ENCODE assay signal across 5 cellular contexts in the genomic region with DNA sequence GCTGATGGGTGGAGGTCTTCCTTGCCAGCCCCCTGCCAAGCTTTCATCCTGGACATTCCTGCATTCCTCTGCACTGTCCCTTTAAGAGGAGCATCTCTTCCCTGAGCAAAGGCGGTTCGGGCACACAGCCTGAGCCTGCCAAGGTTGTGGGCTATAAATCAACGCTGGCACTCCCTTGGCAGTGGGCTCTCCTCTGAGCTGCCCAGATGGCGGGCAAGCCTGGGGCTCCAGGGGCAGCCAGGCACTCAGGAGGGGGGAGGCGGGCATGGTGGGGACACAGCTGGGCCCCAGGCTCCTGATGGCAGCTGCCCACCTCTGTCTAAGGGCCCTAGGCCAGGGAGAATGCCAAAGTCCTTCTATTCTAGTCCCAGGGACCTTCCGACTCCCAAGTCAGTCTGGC. TPM values are rescaled to one million over a fixed set of nuclear protein-coding genes. Genes with fewer than 3 reads are reported as not detected.
"Had no signal": no experiment of that assay in that cellular context is flagged by ENCODE, and none has a peak within 500 bp of the region (broad histone marks: within the 10 kb centered on the region; RNA-seq: fewer than 3 reads in every experiment).

No MANE protein-coding gene starts in this region.

RNA-seq across cellular contexts. Expression of a gene that starts 58.7 kb away (rescaled TPM):
- total RNA-seq: activated CD4-positive, alpha-beta T cell treated with anti-CD3 and anti-CD28 coated beads for 36 hours; activated CD4-positive, alpha-beta T cell treated with anti-CD3 and anti-CD28 coated beads, Interleukin-2, amount 10 ng/mL, durations not matched to agents 7 days and 5 days; astrocyte; body of pancreas; T-helper 17 cell had no signal
